Comparison of ENCODE assay signal across 16 cellular contexts in the genomic region with DNA sequence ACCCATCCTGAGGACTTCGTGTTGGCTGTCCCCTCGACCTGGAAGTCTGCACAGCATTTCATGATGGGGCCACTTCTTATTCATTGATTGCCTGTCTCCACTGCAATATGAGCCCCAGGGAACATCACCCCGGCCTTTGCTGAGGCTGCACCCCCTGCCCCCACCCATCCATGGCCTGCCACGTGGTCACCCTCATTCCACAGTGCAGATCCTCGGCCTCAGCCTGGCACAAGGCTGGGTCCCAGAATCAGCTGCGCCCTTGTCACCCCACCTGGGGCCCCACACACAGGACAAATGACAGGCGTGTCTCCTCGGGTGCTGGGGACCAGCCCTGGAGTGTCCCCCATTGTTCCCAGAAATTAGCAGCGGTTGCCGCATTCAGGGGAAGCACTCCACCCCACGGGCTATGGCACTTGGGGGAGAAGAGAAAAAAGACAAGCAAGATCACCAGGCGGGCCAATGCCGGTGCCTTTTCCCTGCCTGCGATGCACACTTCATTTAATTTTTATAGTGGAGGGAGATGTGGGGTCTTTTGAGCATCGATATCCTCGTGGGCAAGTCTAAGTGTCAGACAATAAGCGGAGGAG.
"Had no signal": no experiment of that assay in that cellular context is flagged by ENCODE, and none has a peak within 500 bp of the region (broad histone marks: within the 10 kb centered on the region; RNA-seq: fewer than 3 reads in every experiment).

No MANE protein-coding gene starts in this region.

- DNase-seq: activated B cell treated with CpG ODN at 0.5 μM for 24 hours; activated CD4-positive, alpha-beta memory T cell treated with anti-CD3 and anti-CD28 coated beads for 36 hours; activated CD4-positive, alpha-beta T cell treated with anti-CD3 and anti-CD28 coated beads for 4 hours; activated gamma-delta T cell treated with Interleukin-2 at 50 U/mL for 16 hours; activated T-cell treated with anti-CD3 and anti-CD28 coated beads for 4 hours; adrenal gland; effector memory CD4-positive, alpha-beta T cell; hippocampal formation; T-cell; T-helper 9 cell; upper lobe of right lung had no signal

- H3K27me3 ChIP-seq: adrenal gland, pancreas, upper lobe of right lung had no signal

- H3K27ac ChIP-seq: adrenal gland, pancreas, thoracic aorta, upper lobe of right lung had no signal

- H3K27ac Mint-ChIP-seq: activated B cell treated with CpG ODN at 0.5 μM for 24 hours; activated CD4-positive, alpha-beta memory T cell treated with anti-CD3 and anti-CD28 coated beads for 36 hours; activated naive CD4-positive, alpha-beta T cell treated with anti-CD3 and anti-CD28 coated beads, Interleukin-2, amount 50 U/mL, for 72 hours; activated T-helper 1 cell treated with anti-CD3 and anti-CD28 coated beads, Interleukin-12 subunit alpha, Interleukin-12 subunit beta, Interleukin-2, Interleukin-4 antibody, amounts not matched to agents 30 ng/mL and 10 ng/mL and 1 ng/mL, durations not matched to agents 14 hours and 24 hours and 36 hours; T-cell had no signal

- H3K36me3 ChIP-seq: adrenal gland, pancreas, thoracic aorta, upper lobe of right lung had no signal

- H3K4me3 ChIP-seq: adrenal gland, pancreas, thoracic aorta, upper lobe of right lung had no signal

- H3K4me1 Mint-ChIP-seq: activated B cell treated with CpG ODN at 0.5 μM for 24 hours, T-cell had no signal

- ATAC-seq: activated naive CD4-positive, alpha-beta T cell treated with anti-CD3 and anti-CD28 coated beads, Interleukin-2, amount 50 U/mL, for 72 hours; pancreas; SK-N-SH treated with all-trans-retinoic acid at 6 μM for 48 hours; T-cell; upper lobe of right lung had no signal

- H3K4me1 ChIP-seq: adrenal gland, pancreas, upper lobe of right lung had no signal

- H3K9me3 Mint-ChIP-seq: activated B cell treated with CpG ODN at 0.5 μM for 24 hours; activated CD4-positive, alpha-beta memory T cell treated with anti-CD3 and anti-CD28 coated beads for 36 hours; activated naive CD4-positive, alpha-beta T cell treated with anti-CD3 and anti-CD28 coated beads, Interleukin-2, amount 50 U/mL, for 72 hours; activated T-helper 1 cell treated with anti-CD3 and anti-CD28 coated beads, Interleukin-12 subunit alpha, Interleukin-12 subunit beta, Interleukin-2, Interleukin-4 antibody, amounts not matched to agents 30 ng/mL and 10 ng/mL and 1 ng/mL, durations not matched to agents 14 hours and 24 hours and 36 hours; T-cell had no signal

- H3K4me3 Mint-ChIP-seq: activated B cell treated with CpG ODN at 0.5 μM for 24 hours; activated CD4-positive, alpha-beta memory T cell treated with anti-CD3 and anti-CD28 coated beads for 36 hours; activated T-helper 1 cell treated with anti-CD3 and anti-CD28 coated beads, Interleukin-12 subunit alpha, Interleukin-12 subunit beta, Interleukin-2, Interleukin-4 antibody, amounts not matched to agents 30 ng/mL and 10 ng/mL and 1 ng/mL, durations not matched to agents 14 hours and 24 hours and 36 hours; T-cell had no signal

- H3K9me3 ChIP-seq: adrenal gland, pancreas, thoracic aorta, upper lobe of right lung had no signal

- H3K36me3 Mint-ChIP-seq: activated CD4-positive, alpha-beta memory T cell treated with anti-CD3 and anti-CD28 coated beads for 36 hours; activated naive CD4-positive, alpha-beta T cell treated with anti-CD3 and anti-CD28 coated beads, Interleukin-2, amount 50 U/mL, for 72 hours; T-cell had no signal
